Comparison of ENCODE assay signal across 17 cellular contexts in the genomic region with DNA sequence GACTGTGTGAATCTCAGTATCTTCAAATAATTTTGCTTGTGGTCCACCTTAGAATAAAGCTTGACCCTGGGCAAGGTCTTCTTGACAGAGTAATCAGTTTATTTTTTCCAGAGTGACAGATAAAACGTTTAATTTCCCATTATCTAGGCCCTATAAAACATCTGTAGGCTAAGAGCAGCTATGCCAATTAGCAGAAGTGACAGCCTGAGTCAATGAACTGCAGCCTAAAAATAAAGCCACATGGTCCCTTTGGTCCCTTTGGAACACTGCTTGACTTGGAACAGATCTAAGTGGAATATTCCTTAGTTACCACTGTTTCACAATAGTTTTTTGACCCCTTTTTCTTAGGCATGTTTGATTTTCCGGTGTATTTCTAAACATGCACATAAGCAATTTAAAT. TPM values are rescaled to one million over a fixed set of nuclear protein-coding genes. Genes with fewer than 3 reads are reported as not detected.
"Had no signal": no experiment of that assay in that cellular context is flagged by ENCODE, and none has a peak within 500 bp of the region (broad histone marks: within the 10 kb centered on the region; RNA-seq: fewer than 3 reads in every experiment).

No MANE protein-coding gene starts in this region.

- H3K36me3 ChIP-seq: ovary, thyroid gland had no signal

- H3K9me3 ChIP-seq: mucosa of descending colon, ovary, thyroid gland had no signal

- H3K4me3 ChIP-seq: mucosa of descending colon, ovary, thyroid gland had no signal

- H3K27me3 ChIP-seq: ovary, thyroid gland had no signal

- DNase-seq: activated CD4-positive, alpha-beta T cell treated with anti-CD3 and anti-CD28 coated beads, Interleukin-2, amount 10 ng/mL, durations not matched to agents 7 days and 5 days; activated CD8-positive, alpha-beta memory T cell treated with anti-CD3 and anti-CD28 coated beads for 24 hours; activated naive CD8-positive, alpha-beta T cell treated with anti-CD3 and anti-CD28 coated beads for 36 hours; cortex of kidney; effector CD8-positive, alpha-beta T cell; foreskin melanocyte; head of caudate nucleus; mammary epithelial cell; mucosa of descending colon; naive thymus-derived CD4-positive, alpha-beta T cell; ovary; stimulated activated CD4-positive, alpha-beta T cell treated with anti-CD3 and anti-CD28 coated beads, Interleukin-1b, Interleukin-23, amount 100 ng/mL, for 48 hours; T-helper 2 cell; thyroid gland had no signal

- ATAC-seq: mucosa of descending colon; naive thymus-derived CD4-positive, alpha-beta T cell had no signal

- H3K27ac ChIP-seq: ovary, thyroid gland had no signal

- H3K4me1 ChIP-seq: thyroid gland had no signal

RNA-seq across cellular contexts. Expression of a gene that starts 6.3 kb away (rescaled TPM):
- total RNA-seq: activated CD4-positive, alpha-beta T cell treated with anti-CD3 and anti-CD28 coated beads, Interleukin-2, amount 10 ng/mL, durations not matched to agents 7 days and 5 days; activated naive CD8-positive, alpha-beta T cell treated with anti-CD3 and anti-CD28 coated beads for 36 hours; activated T-helper 1 cell treated with anti-CD3 and anti-CD28 coated beads, Interleukin-12 subunit alpha, Interleukin-12 subunit beta, Interleukin-2, Interleukin-4 antibody, amounts not matched to agents 30 ng/mL and 10 ng/mL and 1 ng/mL, durations not matched to agents 14 hours and 24 hours and 36 hours; fibroblast of lung; mammary epithelial cell; pulmonary artery endothelial cell; thyroid gland had no signal
- polyA plus RNA-seq: fibroblast of lung; mammary epithelial cell; naive thymus-derived CD4-positive, alpha-beta T cell had no signal

RNA-seq across cellular contexts. Expression of a gene that starts 54.0 kb away (rescaled TPM):
- total RNA-seq: mammary epithelial cell, pulmonary artery endothelial cell had no signal
- polyA plus RNA-seq: mammary epithelial cell had no signal
